Comparison of ENCODE assay signal across 36 cellular contexts in genomic region chr21:38569733-38570132, GRCh38.
"Had no signal": no experiment of that assay in that cellular context is flagged by ENCODE, and none has a peak within 500 bp of the region (broad histone marks: within the 10 kb centered on the region; RNA-seq: fewer than 3 reads in every experiment).

No MANE protein-coding gene starts in this region.

- H3K27me3 ChIP-seq: ascending aorta had no signal

- H3K36me3 ChIP-seq: WERI-Rb-1 had no signal

- H3K9me3 Mint-ChIP-seq: activated CD4-positive, alpha-beta memory T cell treated with anti-CD3 and anti-CD28 coated beads, Interleukin-2, amount 10 ng/mL, durations not matched to agents 7 days and 5 days; activated CD4-positive, alpha-beta T cell treated with anti-CD3 and anti-CD28 coated beads, Interleukin-2, amount 10 ng/mL, durations not matched to agents 7 days and 5 days; activated naive CD4-positive, alpha-beta T cell treated with anti-CD3 and anti-CD28 coated beads, Interleukin-2, amount 10 ng/mL, durations not matched to agents 7 days and 5 days; activated naive CD4-positive, alpha-beta T cell treated with anti-CD3 and anti-CD28 coated beads, Interleukin-2, amount 50 U/mL, for 24 hours; activated naive CD8-positive, alpha-beta T cell treated with anti-CD3 and anti-CD28 coated beads, Interleukin-2, amount 10 ng/mL, durations not matched to agents 7 days and 5 days; activated naive CD8-positive, alpha-beta T cell treated with anti-CD3 and anti-CD28 coated beads, Interleukin-2, amount 50 U/mL, for 24 hours; activated T-cell treated with anti-CD3 and anti-CD28 coated beads, Interleukin-2, amount 50 U/mL, for 24 hours; activated T-helper 2 cell treated with anti-CD3 and anti-CD28 coated beads, Interferon-gamma antibody, Interleukin-2, Interleukin-4, amounts not matched to agents 10 μg/mL and 5 μg/mL and 100 μg/mL, durations not matched to agents 14 hours and 24 hours and 36 hours; T-helper 1 cell treated with Interleukin-12 subunit alpha and Interleukin-12 subunit beta and Interleukin-4 antibody, amounts not matched to agents 30 μg/mL and 1 μg/mL, for 36 hours; T-helper 2 cell treated with Interferon-gamma antibody and Interleukin-4, amounts not matched to agents 5 μg/mL and 100 μg/mL, for 36 hours had no signal

- H3K27ac Mint-ChIP-seq: activated CD4-positive, alpha-beta memory T cell treated with anti-CD3 and anti-CD28 coated beads, Interleukin-2, amount 10 ng/mL, durations not matched to agents 7 days and 5 days; activated CD4-positive, alpha-beta T cell treated with anti-CD3 and anti-CD28 coated beads for 36 hours; activated CD4-positive, alpha-beta T cell treated with anti-CD3 and anti-CD28 coated beads, Interleukin-2, amount 10 ng/mL, durations not matched to agents 7 days and 5 days; activated CD8-positive, alpha-beta memory T cell treated with anti-CD3 and anti-CD28 coated beads, Interleukin-2, amount 10 ng/mL, durations not matched to agents 7 days and 5 days; activated CD8-positive, alpha-beta T cell treated with anti-CD3 and anti-CD28 coated beads, Interleukin-2, amount 10 ng/mL, durations not matched to agents 7 days and 5 days; activated naive CD4-positive, alpha-beta T cell treated with anti-CD3 and anti-CD28 coated beads, Interleukin-2, amount 10 ng/mL, durations not matched to agents 7 days and 5 days; activated naive CD4-positive, alpha-beta T cell treated with anti-CD3 and anti-CD28 coated beads, Interleukin-2, amount 50 U/mL, for 24 hours; activated naive CD8-positive, alpha-beta T cell; activated naive CD8-positive, alpha-beta T cell treated with anti-CD3 and anti-CD28 coated beads, Interleukin-2, amount 10 ng/mL, durations not matched to agents 7 days and 5 days; activated naive CD8-positive, alpha-beta T cell treated with anti-CD3 and anti-CD28 coated beads, Interleukin-2, amount 50 U/mL, for 24 hours; activated T-cell treated with anti-CD3 and anti-CD28 coated beads, Interleukin-2, amount 50 U/mL, for 24 hours; activated T-helper 2 cell treated with anti-CD3 and anti-CD28 coated beads, Interferon-gamma antibody, Interleukin-2, Interleukin-4, amounts not matched to agents 10 μg/mL and 5 μg/mL and 100 μg/mL, durations not matched to agents 14 hours and 24 hours and 36 hours; brain; T-helper 1 cell treated with Interleukin-12 subunit alpha and Interleukin-12 subunit beta and Interleukin-4 antibody, amounts not matched to agents 30 μg/mL and 1 μg/mL, for 36 hours; T-helper 2 cell treated with Interferon-gamma antibody and Interleukin-4, amounts not matched to agents 5 μg/mL and 100 μg/mL, for 36 hours; WTC11 had no signal

- H3K4me1 Mint-ChIP-seq: activated CD4-positive, alpha-beta memory T cell treated with anti-CD3 and anti-CD28 coated beads, Interleukin-2, amount 10 ng/mL, durations not matched to agents 7 days and 5 days; activated CD4-positive, alpha-beta T cell treated with anti-CD3 and anti-CD28 coated beads for 36 hours; activated CD4-positive, alpha-beta T cell treated with anti-CD3 and anti-CD28 coated beads, Interleukin-2, amount 10 ng/mL, durations not matched to agents 7 days and 5 days; activated CD8-positive, alpha-beta memory T cell treated with anti-CD3 and anti-CD28 coated beads, Interleukin-2, amount 10 ng/mL, durations not matched to agents 7 days and 5 days; activated naive CD4-positive, alpha-beta T cell treated with anti-CD3 and anti-CD28 coated beads, Interleukin-2, amount 10 ng/mL, durations not matched to agents 7 days and 5 days; activated naive CD4-positive, alpha-beta T cell treated with anti-CD3 and anti-CD28 coated beads, Interleukin-2, amount 50 U/mL, for 24 hours; activated naive CD8-positive, alpha-beta T cell treated with anti-CD3 and anti-CD28 coated beads, Interleukin-2, amount 10 ng/mL, durations not matched to agents 7 days and 5 days; activated naive CD8-positive, alpha-beta T cell treated with anti-CD3 and anti-CD28 coated beads, Interleukin-2, amount 50 U/mL, for 24 hours had no signal

- FAIRE-seq: colon, TTC549 had no signal

- DNase-seq: activated CD4-positive, alpha-beta memory T cell treated with anti-CD3 and anti-CD28 coated beads, Interleukin-2, amount 10 ng/mL, durations not matched to agents 7 days and 5 days; activated CD4-positive, alpha-beta T cell treated with anti-CD3 and anti-CD28 coated beads for 1 hour; activated CD4-positive, alpha-beta T cell treated with anti-CD3 and anti-CD28 coated beads for 36 hours; activated CD4-positive, alpha-beta T cell treated with anti-CD3 and anti-CD28 coated beads for 48 hours; activated CD4-positive, alpha-beta T cell treated with anti-CD3 and anti-CD28 coated beads, Interleukin-2, amount 10 ng/mL, durations not matched to agents 7 days and 5 days; activated CD4-positive, alpha-beta T cell treated with anti-CD3 and anti-CD28 coated beads, Interleukin-2, amount 50 U/mL, for 48 hours; activated CD4-positive, CD25-positive, alpha-beta regulatory T cell; activated CD8-positive, alpha-beta memory T cell treated with anti-CD3 and anti-CD28 coated beads for 24 hours; activated CD8-positive, alpha-beta memory T cell treated with anti-CD3 and anti-CD28 coated beads, Interleukin-2, amount 10 ng/mL, durations not matched to agents 7 days and 5 days; activated CD8-positive, alpha-beta memory T cell treated with anti-CD3 and anti-CD28 coated beads, Interleukin-2, amount 50 U/mL, for 48 hours; activated CD8-positive, alpha-beta T cell treated with anti-CD3 and anti-CD28 coated beads, Interleukin-2, amount 10 ng/mL, durations not matched to agents 7 days and 5 days; activated effector memory CD4-positive, alpha-beta T cell treated with Interleukin-2 at 50 U/mL for 16 hours; activated gamma-delta T cell; activated naive CD4-positive, alpha-beta T cell treated with anti-CD3 and anti-CD28 coated beads, Interleukin-2, amount 10 ng/mL, durations not matched to agents 7 days and 5 days; activated naive CD4-positive, alpha-beta T cell treated with Interleukin-2 at 50 U/mL for 16 hours; activated naive CD8-positive, alpha-beta T cell treated with anti-CD3 and anti-CD28 coated beads, Interleukin-2, amount 10 ng/mL, durations not matched to agents 7 days and 5 days; activated naive CD8-positive, alpha-beta T cell treated with anti-CD3 and anti-CD28 coated beads, Interleukin-2, amount 50 U/mL, for 24 hours; activated T-cell treated with anti-CD3 and anti-CD28 coated beads, Interleukin-2, amount 50 U/mL, for 24 hours; activated T-cell treated with anti-CD3 and anti-CD28 coated beads, Interleukin-2, amount 50 U/mL, for 48 hours; amygdala; anterior cingulate cortex; central memory CD4-positive, alpha-beta T cell; T-helper 2 cell; T-helper 9 cell; WERI-Rb-1 had no signal

- H3K4me3 ChIP-seq: ascending aorta had no signal

- H3K27ac ChIP-seq: ascending aorta, WERI-Rb-1 had no signal

- H3K27me3 Mint-ChIP-seq: activated CD4-positive, alpha-beta memory T cell treated with anti-CD3 and anti-CD28 coated beads, Interleukin-2, amount 10 ng/mL, durations not matched to agents 7 days and 5 days; activated CD8-positive, alpha-beta memory T cell treated with anti-CD3 and anti-CD28 coated beads, Interleukin-2, amount 10 ng/mL, durations not matched to agents 7 days and 5 days; activated naive CD4-positive, alpha-beta T cell treated with anti-CD3 and anti-CD28 coated beads, Interleukin-2, amount 10 ng/mL, durations not matched to agents 7 days and 5 days; activated naive CD8-positive, alpha-beta T cell treated with anti-CD3 and anti-CD28 coated beads, Interleukin-2, amount 10 ng/mL, durations not matched to agents 7 days and 5 days; activated naive CD8-positive, alpha-beta T cell treated with anti-CD3 and anti-CD28 coated beads, Interleukin-2, amount 50 U/mL, for 24 hours; brain had no signal

- ATAC-seq: activated CD4-positive, alpha-beta T cell treated with anti-CD3 and anti-CD28 coated beads for 36 hours; activated CD4-positive, CD25-positive, alpha-beta regulatory T cell treated with anti-CD3 and anti-CD28 coated beads, Interleukin-2, amount 50 U/mL, for 24 hours; activated CD8-positive, alpha-beta memory T cell treated with anti-CD3 and anti-CD28 coated beads, Interleukin-2, amount 10 ng/mL, durations not matched to agents 7 days and 5 days; activated CD8-positive, alpha-beta T cell treated with anti-CD3 and anti-CD28 coated beads, Interleukin-2, amount 10 ng/mL, durations not matched to agents 7 days and 5 days; activated naive CD8-positive, alpha-beta T cell treated with anti-CD3 and anti-CD28 coated beads, Interleukin-2, amount 50 U/mL, for 24 hours; WTC11 had no signal

- H3K4me3 Mint-ChIP-seq: activated CD4-positive, alpha-beta memory T cell treated with anti-CD3 and anti-CD28 coated beads, Interleukin-2, amount 10 ng/mL, durations not matched to agents 7 days and 5 days; activated CD4-positive, alpha-beta T cell treated with anti-CD3 and anti-CD28 coated beads for 36 hours; activated CD4-positive, alpha-beta T cell treated with anti-CD3 and anti-CD28 coated beads, Interleukin-2, amount 10 ng/mL, durations not matched to agents 7 days and 5 days; activated CD8-positive, alpha-beta memory T cell treated with anti-CD3 and anti-CD28 coated beads, Interleukin-2, amount 10 ng/mL, durations not matched to agents 7 days and 5 days; activated CD8-positive, alpha-beta T cell treated with anti-CD3 and anti-CD28 coated beads, Interleukin-2, amount 10 ng/mL, durations not matched to agents 7 days and 5 days; activated naive CD4-positive, alpha-beta T cell treated with anti-CD3 and anti-CD28 coated beads, Interleukin-2, amount 10 ng/mL, durations not matched to agents 7 days and 5 days; activated naive CD4-positive, alpha-beta T cell treated with anti-CD3 and anti-CD28 coated beads, Interleukin-2, amount 50 U/mL, for 24 hours; activated naive CD8-positive, alpha-beta T cell; activated naive CD8-positive, alpha-beta T cell treated with anti-CD3 and anti-CD28 coated beads, Interleukin-2, amount 10 ng/mL, durations not matched to agents 7 days and 5 days; activated naive CD8-positive, alpha-beta T cell treated with anti-CD3 and anti-CD28 coated beads, Interleukin-2, amount 50 U/mL, for 24 hours; activated T-cell treated with anti-CD3 and anti-CD28 coated beads, Interleukin-2, amount 50 U/mL, for 24 hours; brain; T-helper 1 cell treated with Interleukin-12 subunit alpha and Interleukin-12 subunit beta and Interleukin-4 antibody, amounts not matched to agents 30 μg/mL and 1 μg/mL, for 36 hours; T-helper 2 cell treated with Interferon-gamma antibody and Interleukin-4, amounts not matched to agents 5 μg/mL and 100 μg/mL, for 36 hours; WTC11 had no signal

- H3K9me3 ChIP-seq: ascending aorta had no signal

- H3K36me3 Mint-ChIP-seq: activated CD8-positive, alpha-beta memory T cell treated with anti-CD3 and anti-CD28 coated beads, Interleukin-2, amount 10 ng/mL, durations not matched to agents 7 days and 5 days; activated naive CD4-positive, alpha-beta T cell treated with anti-CD3 and anti-CD28 coated beads, Interleukin-2, amount 10 ng/mL, durations not matched to agents 7 days and 5 days; activated naive CD4-positive, alpha-beta T cell treated with anti-CD3 and anti-CD28 coated beads, Interleukin-2, amount 50 U/mL, for 24 hours; activated naive CD8-positive, alpha-beta T cell; activated naive CD8-positive, alpha-beta T cell treated with anti-CD3 and anti-CD28 coated beads, Interleukin-2, amount 10 ng/mL, durations not matched to agents 7 days and 5 days; brain; WTC11 had no signal
